8 cellular contexts compared by ENCODE assay signal in genomic region chr10:29535012-29535777, GRCh38.
DNase-seq lines count a peak whose midpoint lies in the region; ATAC-seq, FAIRE-seq and TF ChIP-seq lines count a peak whose summit lies in the region.

No MANE protein-coding gene starts in this region.

- CTCF ChIA-PET in GM10248 (lab: Yijun Ruan, JAX), result interaction anchor here (0.8 to 1.8 kb wide), 3 partner anchors 18 to 143 kb away, joined by 3 to 6 read pairs (median 3); no protein-coding TSS in a partner anchor

- intact Hi-C loops in ovary (cut with DNase I), result no loop called here

- no peak overlapping the region for H3K4me3 ChIP-seq in ovary

- POLR2A ChIA-PET in GM10248 (lab: Yijun Ruan, JAX), result no interaction called here

- peaks cover 5% of the 10 kb centered on the region for H3K4me1 ChIP-seq in ovary (ENCODE audit: insufficient read depth)

- H3K27ac ChIP-seq in ovary, result peak overlapping the region; percentile 22 to 26

- peak; percentile 19 for TF ChIP-seq CTCF in GM10248 (IDR thresholded peaks at IDR 0.05; ENCODE audit: control extremely low read depth, extremely low read depth, low read depth, missing control alignments)
- peak in 1 of 3 donors; percentile 18 for TF ChIP-seq CTCF in ovary (IDR thresholded peaks at IDR 0.05)

- TF ChIP-seq EP300 in ovary (IDR thresholded peaks at IDR 0.05), result no peak

- no peaks in the 10 kb centered on the region for H3K9me3 ChIP-seq in ovary

- no peak for TF ChIP-seq POLR2A in ovary (IDR thresholded peaks at IDR 0.05)

- no peak for ATAC-seq in GM19395 (IDR thresholded peaks at IDR 0.05; ENCODE audit: unreplicated experiment)

- FAIRE-seq in RCC 7860 (lab: Jason Lieb, UNC), result peak; percentile 99

- DNase-seq in GM10248 (ENCODE audit: extremely low spot score), result no peak
- peak; percentile 99 for DNase-seq in RCC 7860 (ENCODE audit: low spot score)
- peak; percentile 28 for DNase-seq in fibroblast of the conjunctiva (ENCODE audit: low read depth)
- DNase-seq in ovary, result peak; percentile 39 to 67 (median 61)
- no peak for DNase-seq in RPMI8226
- DNase-seq in activated effector memory CD4-positive, alpha-beta T cell treated with Interleukin-2 at 50 U/mL for 16 hours, result no peak
- DNase-seq in SKM-1 treated with dmso at 0.1 percent for 144 hours (lab: John Stamatoyannopoulos, UW; ENCODE audit: unreplicated experiment), result no peak

- no peaks in the 10 kb centered on the region for H3K36me3 ChIP-seq in ovary

- WGBS in ovary, 3 donors, result 10 to 19% (median 13%) methylated on average over 11 of the region's 11 CpGs

- no peaks in the 10 kb centered on the region for H3K27me3 ChIP-seq in ovary

Comparison
In these comparisons a context has a peak if more than half of its experiments do, and no peak if none do; other contexts are left out.
1. DNase-seq: peak in RCC 7860 (single experiment), fibroblast of the conjunctiva (single experiment) and ovary (5 of 5); none in GM10248 (single experiment), RPMI8226 (single experiment), activated effector memory CD4-positive, alpha-beta T cell treated with Interleukin-2 at 50 U/mL for 16 hours (single experiment) and SKM-1 treated with dmso at 0.1 percent for 144 hours (single experiment).